8 cellular contexts compared by ENCODE assay signal in genomic region chr6:123316733-123317323, GRCh38.
DNase-seq lines count a peak whose midpoint lies in the region; ATAC-seq and TF ChIP-seq lines count a peak whose summit lies in the region.

No MANE protein-coding gene starts in this region.

- H3K4me1 Mint-ChIP-seq in MCF 10A (ENCODE audit: insufficient read depth, unreplicated experiment): no peaks in the 10 kb centered on the region

- BruUV-seq in MCF 10A (replicated peaks; lab: Mats Ljungman, UMichigan): no TSS peak

- H2BK5ac ChIP-seq in neuronal stem cell (ENCODE audit: low read length): no peak overlapping the region

- no peak overlapping the region for H3K14ac ChIP-seq in neuronal stem cell (ENCODE audit: low read length)

- no peaks in the 10 kb centered on the region for H3K27me3 ChIP-seq in neuronal stem cell (ENCODE audit: control insufficient read depth in 3 of 3, insufficient read depth in 3 of 3, low read depth in 1 of 3, low read length in 3 of 3)

- no peaks in the 10 kb centered on the region for H3K36me3 ChIP-seq in neuronal stem cell (replicated peaks in 1 of 2; ENCODE audit: control insufficient read depth in 2 of 2, insufficient read depth in 2 of 2, low read length in 2 of 2)

- no peak overlapping the region for H3K4me3 ChIP-seq in neuronal stem cell (ENCODE audit: low read length in 2 of 2)

- H3K27ac Mint-ChIP-seq in MCF 10A (ENCODE audit: low read depth, unreplicated experiment): no peak overlapping the region

- H2BK12ac ChIP-seq in neuronal stem cell (ENCODE audit: low read length): no peak overlapping the region

- H3K23ac ChIP-seq in neuronal stem cell (ENCODE audit: low read depth, low read length, poor library complexity): no peak overlapping the region

- H3K9me3 ChIP-seq in neuronal stem cell (replicated peaks in 1 of 2; ENCODE audit: control insufficient read depth in 2 of 2, insufficient read depth in 1 of 2, low read depth in 1 of 2, low read length in 2 of 2): no peaks in the 10 kb centered on the region

- no peak for ATAC-seq in HG03045 (IDR thresholded peaks at IDR 0.05; ENCODE audit: unreplicated experiment)
- no peak for ATAC-seq in GM19324 (IDR thresholded peaks at IDR 0.05; ENCODE audit: low FRiP score, unreplicated experiment)
- ATAC-seq in HG03135 (IDR thresholded peaks at IDR 0.05; ENCODE audit: unreplicated experiment): no peak
- ATAC-seq in HG03097 (IDR thresholded peaks at IDR 0.05; ENCODE audit: low FRiP score, unreplicated experiment): no peak

- CTCF ChIA-PET in GM10248 (lab: Yijun Ruan, JAX): interaction anchor here (1.5 to 6.2 kb wide), 2 partner anchors 444 to 447 kb away, joined by 3 to 47 read pairs; no protein-coding TSS in a partner anchor
- CTCF ChIA-PET in MCF 10A (lab: Yijun Ruan, JAX): interaction anchor here (0.6 to 7.3 kb wide), 11 partner anchors 224 to 707 kb away, joined by 3 to 127 read pairs (median 4); partner anchors contain the start of gene PKIB

- H3K4ac ChIP-seq in neuronal stem cell (ENCODE audit: low read length): no peak overlapping the region

- TF ChIP-seq CTCF in GM10248 (IDR thresholded peaks at IDR 0.05; ENCODE audit: control extremely low read depth, extremely low read depth, low read depth, missing control alignments) (peak; percentile 30), MCF 10A (IDR thresholded peaks at IDR 0.05; ENCODE audit: unreplicated experiment) (peak; percentile 53)

- no peak overlapping the region for H3K4me3 Mint-ChIP-seq in MCF 10A (ENCODE audit: unreplicated experiment)

- H3K36me3 Mint-ChIP-seq in MCF 10A (ENCODE audit: insufficient read depth, unreplicated experiment): no peaks in the 10 kb centered on the region

- H3K4me2 ChIP-seq in neuronal stem cell (ENCODE audit: insufficient read depth, low read length, poor library complexity, severe bottlenecking): no peak overlapping the region

- no peaks in the 10 kb centered on the region for H3K79me1 ChIP-seq in neuronal stem cell (ENCODE audit: low read depth, low read length)

- POLR2A ChIA-PET in GM10248 (lab: Yijun Ruan, JAX) (no interaction called here), MCF 10A (lab: Yijun Ruan, JAX) (interaction anchor here (0.5 to 0.6 kb wide), 2 partner anchors 444 to 451 kb away, joined by 3 to 5 read pairs; no protein-coding TSS in a partner anchor)

- no peak overlapping the region for H2AK5ac ChIP-seq in neuronal stem cell (ENCODE audit: low read depth, low read length)

- intact Hi-C loops in MCF 10A (cut with micrococcal nuclease): loop anchor here (1.0 to 2.0 kb wide), 4 partner anchors 226 to 586 kb away; no protein-coding TSS in a partner anchor

- H3K9me3 Mint-ChIP-seq in MCF 10A (ENCODE audit: unreplicated experiment): no peaks in the 10 kb centered on the region

- H2BK120ac ChIP-seq in neuronal stem cell (ENCODE audit: low read depth, low read length): no peak overlapping the region

- no peak overlapping the region for H2AFZ ChIP-seq in neuronal stem cell (ENCODE audit: low read length)

- DNase-seq in GM10248 (ENCODE audit: extremely low spot score): no peak
- DNase-seq in NCI-H1105 treated with DMSO at 0.1 percent for 48 hours (lab: John Stamatoyannopoulos, UW): peak; percentile 43
- peak; percentile 33 for DNase-seq in MCF 10A (ENCODE audit: unreplicated experiment)
- peak; percentile 2 for DNase-seq in neuronal stem cell (ENCODE audit: low spot score)

- H4K8ac ChIP-seq in neuronal stem cell (ENCODE audit: low read depth, low read length): no peak overlapping the region

- no peaks in the 10 kb centered on the region for H3K4me1 ChIP-seq in neuronal stem cell (ENCODE audit: control insufficient read depth in 2 of 2, insufficient read depth in 1 of 2, low read depth in 1 of 2, low read length in 2 of 2)

- H3K27ac ChIP-seq in neuronal stem cell (replicated peaks; ENCODE audit: low read length): no peak overlapping the region

- no CpG with 5 or more reads among the region's 2 CpGs for WGBS in neuronal stem cell (ENCODE audit: extremely low coverage in 2 of 2, insufficient read length in 2 of 2, insufficient replicate concordance in 1 of 2), 2 donors

- H4K91ac ChIP-seq in neuronal stem cell (ENCODE audit: low read depth, low read length, poor library complexity): no peak overlapping the region

- no peaks in the 10 kb centered on the region for H3K27me3 Mint-ChIP-seq in MCF 10A (ENCODE audit: insufficient read depth, unreplicated experiment)

- no peak overlapping the region for H2BK15ac ChIP-seq in neuronal stem cell (ENCODE audit: low read length)

- H3K18ac ChIP-seq in neuronal stem cell (ENCODE audit: low read length): no peak overlapping the region

- H3K9ac ChIP-seq in neuronal stem cell (ENCODE audit: low read depth, low read length, poor library complexity): no peak overlapping the region
